ENCODE assay signal across 1 cellular context in genomic region chr6:42984924-42985475, GRCh38.
A peak's percentile ranks its signal among the peaks of the same experiment; 100 is the strongest.
TF ChIP-seq lines count a peak whose summit lies in the region.

No MANE protein-coding gene starts in this region.

TF ChIP-seq in A549, 52 proteins besides CTCF, POLR2A, EP300 and RAD21 (continued from another document):
- peak; percentile 42; the same call in 1 of the 2 replicates for TF ChIP-seq REST (IDR thresholded peaks at IDR 0.05)
